9 cellular contexts compared by ENCODE assay signal in the genomic region with DNA sequence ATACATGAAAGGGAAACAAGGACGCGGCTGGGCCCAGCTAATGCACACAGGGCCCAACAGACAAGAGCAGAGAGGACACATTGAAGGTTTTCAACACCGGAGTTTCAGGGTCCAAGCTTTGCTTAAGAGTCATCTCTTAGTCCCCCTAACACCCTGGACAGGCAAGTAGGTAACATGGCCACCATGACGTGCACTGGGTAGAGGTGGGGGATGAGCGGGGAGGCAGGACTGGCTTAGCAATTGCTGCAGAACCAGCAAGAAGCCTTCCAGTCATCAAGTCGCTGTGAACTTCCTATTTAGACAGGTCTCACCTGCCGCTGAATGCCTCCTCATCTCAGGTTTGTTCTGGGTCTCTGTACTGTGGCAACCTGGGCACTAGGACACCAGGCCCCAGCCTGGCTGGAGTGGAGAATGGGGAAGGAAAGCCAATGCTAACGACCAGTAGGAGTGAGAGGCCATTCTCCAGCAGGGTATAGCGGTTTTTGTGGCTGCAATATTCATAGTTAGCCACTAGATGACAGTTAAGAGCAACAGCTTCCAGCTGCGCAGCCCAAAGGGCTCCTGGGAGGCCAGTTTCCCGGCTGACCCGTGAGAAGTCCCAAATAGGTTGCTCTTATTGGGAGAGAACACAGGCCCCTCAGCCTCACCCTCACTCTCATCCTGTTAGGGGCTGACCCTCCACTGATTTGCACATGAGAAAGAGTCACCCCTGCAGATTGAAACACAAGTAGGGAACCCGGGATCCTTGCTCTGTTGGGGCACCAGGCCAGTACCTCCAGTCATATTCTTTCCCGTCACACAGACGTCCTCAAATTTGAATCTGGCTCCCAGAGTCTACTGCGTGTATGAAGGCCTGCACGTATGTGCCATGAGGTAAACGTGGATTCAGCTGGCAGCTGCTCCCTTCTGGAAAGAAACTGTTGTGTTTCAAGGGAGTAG. TPM values are rescaled to one million over a fixed set of nuclear protein-coding genes. Genes with fewer than 3 reads are reported as not detected.
DNase-seq lines count a peak whose midpoint lies in the region; ATAC-seq, FAIRE-seq and TF ChIP-seq lines count a peak whose summit lies in the region.
"Had no signal": no experiment of that assay in that cellular context is flagged by ENCODE, and none has a peak within 500 bp of the region (broad histone marks: within the 10 kb centered on the region; RNA-seq: fewer than 3 reads in every experiment).

No MANE protein-coding gene starts in this region.

- H3K4me3 ChIP-seq in Panc1 (ENCODE audit: low read depth in 2 of 2, low read length in 2 of 2) (peak overlapping the region; percentile 7 to 29; a peak in 3 of 4 replicates), astrocyte (ENCODE audit: insufficient read depth, low read depth, low read length) (no peak overlapping the region), retinal pigment epithelial cell (ENCODE audit: low read length) (no peak overlapping the region)
- H3K4me3 ChIP-seq: BLaER1 treated with 17β-estradiol and CSF1 and Interleukin-3, amounts not matched to agents 10 nM and 100 nM had no signal

- H3K27me3 Mint-ChIP-seq in astrocyte (ENCODE audit: low read depth, unreplicated experiment): peaks cover 6% of the 10 kb centered on the region

- CTCF ChIA-PET in Panc1 (lab: Charles Lee): interaction anchor here (1.0 to 1.2 kb wide), 3 partner anchors 83 to 270 kb away, joined by 3 to 8 read pairs (median 4); partner anchors contain the start of gene SUCO

- TF ChIP-seq CTCF in GM20000 (IDR thresholded peaks at IDR 0.05; ENCODE audit: extremely low read depth, missing control alignments): peak; percentile 73
- peak; percentile 97 for TF ChIP-seq CTCF in Panc1 (IDR thresholded peaks at IDR 0.05)
- TF ChIP-seq CTCF in astrocyte (IDR thresholded peaks at IDR 0.05; ENCODE audit: insufficient read depth, low read depth, low read length): peak; percentile 78
- TF ChIP-seq CTCF in retinal pigment epithelial cell (conservative IDR thresholded peaks at IDR 0.05; ENCODE audit: low read depth, low read length): peak; percentile 92

- H3K4me2 ChIP-seq in astrocyte (ENCODE audit: low read length): peak overlapping the region; percentile 62

- POLR2A ChIA-PET in Panc1 (lab: Charles Lee): no interaction called here

- peaks cover 28% of the 10 kb centered on the region for H3K4me1 ChIP-seq in Panc1 (ENCODE audit: control insufficient read depth, insufficient read depth, low read length)
- H3K4me1 ChIP-seq in astrocyte (ENCODE audit: insufficient read depth, low read length): peaks cover 36% of the 10 kb centered on the region

- intact Hi-C loops in Panc1 (cut with micrococcal nuclease; ENCODE audit: unreplicated experiment): loop anchor here (2.0 to 5.0 kb wide), 3 partner anchors 82 to 448 kb away; partner anchors contain the start of gene SUCO

- H3K9me3 ChIP-seq in Panc1 (ENCODE audit: control insufficient read depth, insufficient read depth, low read depth, low read length) (no peaks in the 10 kb centered on the region), astrocyte (ENCODE audit: insufficient read depth, low read depth, low read length) (no peaks in the 10 kb centered on the region)
- H3K9me3 ChIP-seq: BLaER1 treated with 17β-estradiol and CSF1 and Interleukin-3, amounts not matched to agents 10 nM and 100 nM had no signal

- ATAC-seq in Panc1: peak; percentile 95

- peak overlapping the region; percentile 54 for H2AFZ ChIP-seq in astrocyte (ENCODE audit: low read depth, low read length)

- H3K27ac ChIP-seq in Panc1 (ENCODE audit: low read length): peak overlapping the region; percentile 65
- no peak overlapping the region for H3K27ac ChIP-seq in astrocyte (ENCODE audit: low read depth, low read length)
- H3K27ac ChIP-seq: BLaER1 treated with 17β-estradiol and CSF1 and Interleukin-3, amounts not matched to agents 10 nM and 100 nM had no signal

- no peaks in the 10 kb centered on the region for H3K27me3 ChIP-seq in Panc1 (ENCODE audit: control insufficient read depth, insufficient read depth, low read length)
- no peaks in the 10 kb centered on the region for H3K27me3 ChIP-seq in astrocyte (ENCODE audit: insufficient read depth, low read length)
- H3K27me3 ChIP-seq: BLaER1 treated with 17β-estradiol and CSF1 and Interleukin-3, amounts not matched to agents 10 nM and 100 nM had no signal

- H3K4me1 Mint-ChIP-seq in astrocyte (ENCODE audit: low read depth, unreplicated experiment): peaks cover 34% of the 10 kb centered on the region

- no peak for FAIRE-seq in astrocyte (lab: Jason Lieb, UNC)

- H3K36me3 ChIP-seq in Panc1 (ENCODE audit: control insufficient read depth, insufficient read depth, low read length) (no peaks in the 10 kb centered on the region), astrocyte (ENCODE audit: insufficient read depth, low read length) (no peaks in the 10 kb centered on the region)
- H3K36me3 ChIP-seq: BLaER1 treated with 17β-estradiol and CSF1 and Interleukin-3, amounts not matched to agents 10 nM and 100 nM had no signal

- in situ Hi-C loops in Panc1 (cut with HindIII; ENCODE audit: low pct_unique_long_range_greater_than_20kb, low sequenced_read_pairs): no loop called here

- no peaks in the 10 kb centered on the region for H4K20me1 ChIP-seq in astrocyte (ENCODE audit: insufficient read depth, low read length)
- H4K20me1 ChIP-seq: BLaER1 treated with 17β-estradiol and CSF1 and Interleukin-3, amounts not matched to agents 10 nM and 100 nM had no signal

- no peaks in the 10 kb centered on the region for H3K9me3 Mint-ChIP-seq in astrocyte (ENCODE audit: unreplicated experiment)

- BruUV-seq in Panc1 (replicated peaks; lab: Mats Ljungman, UMichigan): no TSS peak

- no peaks in the 10 kb centered on the region for H3K79me2 ChIP-seq in astrocyte (ENCODE audit: insufficient read depth, low read length)

- H3K27ac Mint-ChIP-seq in astrocyte (ENCODE audit: unreplicated experiment): no peak overlapping the region

- no peaks in the 10 kb centered on the region for H3K36me3 Mint-ChIP-seq in astrocyte (ENCODE audit: low read depth, unreplicated experiment)

- H3K4me3 Mint-ChIP-seq in astrocyte (ENCODE audit: unreplicated experiment): no peak overlapping the region

- no peak overlapping the region for H3K9ac ChIP-seq in astrocyte (ENCODE audit: low read length)
- H3K9ac ChIP-seq: BLaER1 treated with 17β-estradiol and CSF1 and Interleukin-3, amounts not matched to agents 10 nM and 100 nM had no signal

- DNase-seq in NCI-H1417 (lab: John Stamatoyannopoulos, UW) (peak; percentile 27 to 65 (median 45)), NCI-H1417 treated with DMSO at 0.1 percent for 48 hours (lab: John Stamatoyannopoulos, UW) (no peak), GM20000 (ENCODE audit: low spot score) (peak; percentile 75), HK-2 (ENCODE audit: unreplicated experiment) (peak; percentile 66), Panc1 (ENCODE audit: low read depth, low spot score) (peak; percentile 66), astrocyte (ENCODE audit: low read depth) (no peak), hepatic stellate cell (ENCODE audit: low spot score) (peak; percentile 69), retinal pigment epithelial cell (ENCODE audit: low read depth) (no peak)

RNA-seq across cellular contexts. Expression of gene PIGC, which starts 6.0 kb away (rescaled TPM):
- 23.6 TPM for total RNA-seq in Panc1 (2021; ENCODE audit: unreplicated experiment)
- polyA plus RNA-seq in Panc1 (2012; ENCODE audit: insufficient read length): 22.0 TPM
- 17.8 and 19.5 TPM in 2 replicates for total RNA-seq in astrocyte

RNA-seq across cellular contexts. Expression of gene C1orf105, which starts 29.4 kb away (rescaled TPM):
- total RNA-seq in Panc1 (2021; ENCODE audit: unreplicated experiment) (not detected), astrocyte (not detected in 2 replicates)
- not detected for polyA plus RNA-seq in Panc1 (2012; ENCODE audit: insufficient read length)

Comparison
In these comparisons a context has a peak if more than half of its experiments do, and no peak if none do; other contexts are left out.
1. DNase-seq: peak in NCI-H1417 (3 of 3), GM20000 (single experiment), HK-2 (single experiment), Panc1 (single experiment) and hepatic stellate cell (single experiment); none in NCI-H1417 treated with DMSO at 0.1 percent for 48 hours (single experiment), astrocyte (single experiment) and retinal pigment epithelial cell (single experiment).
2. H3K4me3 ChIP-seq: peak in Panc1 (2 of 2); none in astrocyte (single experiment) and retinal pigment epithelial cell (single experiment).
3. Peak in every context shown above with its lines, with median percentiles within 50 percentile points of each other: CTCF ChIP-seq.